In genomic region chr12:11171145-11171952, GRCh38 we compare ENCODE assay signal across 8 cellular contexts. TPM values are rescaled to one million over a fixed set of nuclear protein-coding genes. Genes with fewer than 3 reads are reported as not detected.
DNase-seq lines count a peak whose midpoint lies in the region; ATAC-seq and TF ChIP-seq lines count a peak whose summit lies in the region.

Gene SMIM10L1 (plus strand): TSS chr12:11171194. CDS start chr12:11171357, 163 bp downstream.

- BruUV-seq in PC-3 (replicated peaks; lab: Mats Ljungman, UMichigan): no TSS peak

- H4K20me1 ChIP-seq in PC-3 (ENCODE audit: low read length): peaks cover 9% of the 10 kb centered on the region; the same call in 1 of the 2 replicates

- ATAC-seq in GM21717 (IDR thresholded peaks at IDR 0.05; ENCODE audit: unreplicated experiment) (peak; percentile 97), PC-3 (peak; percentile 99), mucosa of descending colon (peak; percentile 100)

- H3K4me3 ChIP-seq in Jurkat, Clone E6-1 (ENCODE audit: low read length): peak within 1 kb of the TSS; percentile 68
- H3K4me3 ChIP-seq in PC-3 (ENCODE audit: low read length): peak within 1 kb of the TSS; percentile 76
- H3K4me3 ChIP-seq in epithelial cell of proximal tubule (ENCODE audit: low read depth, low read length): peak within 1 kb of the TSS; percentile 75
- H3K4me3 ChIP-seq in mucosa of descending colon: peak within 1 kb of the TSS; percentile 97

- no peak for TF ChIP-seq CTCF in PC-3 (conservative IDR thresholded peaks at IDR 0.05; ENCODE audit: low read depth, low read length)
- peak; percentile 21 for TF ChIP-seq CTCF in epithelial cell of proximal tubule (conservative IDR thresholded peaks at IDR 0.05; ENCODE audit: low read depth, low read length)
- TF ChIP-seq CTCF in mucosa of descending colon (IDR thresholded peaks at IDR 0.05): no peak

- DNase-seq in DMS53 (lab: John Stamatoyannopoulos, UW) (peak; percentile 100), PC-3 (peak; percentile 88), epithelial cell of proximal tubule (ENCODE audit: low read depth) (peak; percentile 51), mucosa of descending colon (peak; percentile 92 to 95 (median 94))
- peak; percentile 89 for DNase-seq in Jurkat, Clone E6-1 (ENCODE audit: low read depth, low spot score)
- DNase-seq in activated T-cell treated with anti-CD3 and anti-CD28 coated beads, Interleukin-2, amount 50 U/mL, for 1 hour: peak; percentile 86
- DNase-seq in stimulated activated CD8-positive, alpha-beta memory T cell treated with anti-CD3 and anti-CD28 coated beads, Interleukin-4, amount 100 ng/mL, for 1 hour (ENCODE audit: low read depth in 2 of 2, low spot score in 1 of 2): peak; percentile 62 to 71

- H2AFZ ChIP-seq in PC-3 (ENCODE audit: low read length): peak within 1 kb of the TSS; percentile 51

- no peaks in the 10 kb centered on the region for H3K27me3 ChIP-seq in PC-3 (ENCODE audit: low read length)

- H3F3A ChIP-seq in PC-3 (ENCODE audit: low read length, unreplicated experiment): no peaks in the 10 kb centered on the region

- CTCF ChIA-PET in PC-3 (lab: Charles Lee): interaction anchor here (0.6 to 0.7 kb wide), 2 partner anchors 28 to 312 kb away, joined by 3 to 6 read pairs; no protein-coding TSS in a partner anchor

- peaks cover 22% of the 10 kb centered on the region for H3K4me1 ChIP-seq in PC-3 (ENCODE audit: insufficient read depth, low read length)
- peaks cover 5% of the 10 kb centered on the region for H3K4me1 ChIP-seq in mucosa of descending colon (ENCODE audit: low read depth)

- peak within 1 kb of the TSS; percentile 82 for H3K27ac ChIP-seq in PC-3 (ENCODE audit: low read length)

- no peaks in the 10 kb centered on the region for H3K9me2 ChIP-seq in PC-3 (replicated peaks; ENCODE audit: low read length)

- POLR2A ChIA-PET in PC-3 (lab: Charles Lee; ENCODE audit: unreplicated experiment): interaction anchor here (0.8 to 1.0 kb wide), 2 partner anchors 12 to 322 kb away, joined by 3 to 7 read pairs; partner anchors contain the start of gene PRR4

- peaks cover 9% of the 10 kb centered on the region for H3K36me3 ChIP-seq in PC-3 (ENCODE audit: low read depth, low read length)
- no peaks in the 10 kb centered on the region for H3K36me3 ChIP-seq in mucosa of descending colon (ENCODE audit: low read depth)

- peak within 1 kb of the TSS; percentile 84 for H3K4me2 ChIP-seq in PC-3 (ENCODE audit: low read length)

- H3K79me2 ChIP-seq in PC-3 (ENCODE audit: low read length): peaks cover 83% of the 10 kb centered on the region

- H3K9me3 ChIP-seq in PC-3 (ENCODE audit: low read length) (no peaks in the 10 kb centered on the region), mucosa of descending colon (no peaks in the 10 kb centered on the region)

- intact Hi-C loops in PC-3 (cut with micrococcal nuclease): no loop called here
- intact Hi-C loops in mucosa of descending colon (cut with DNase I, micrococcal nuclease): no loop called here

- peak within 1 kb of the TSS; percentile 82 for H3K9ac ChIP-seq in PC-3 (ENCODE audit: low read length)

RNA-seq across cellular contexts. Expression of gene SMIM10L1, which starts in this region (rescaled TPM):
- 10.6 TPM for polyA plus RNA-seq in Jurkat, Clone E6-1 (2012; ENCODE audit: insufficient read depth, insufficient read length)
- total RNA-seq in PC-3 (2014; rRNA removed) (9.4 and 9.7 TPM in 2 replicates), epithelial cell of proximal tubule (7.8 and 9.3 TPM in 2 replicates), mucosa of descending colon (10 to 100 TPM in 1 of 3 donors, 1 to 10 TPM in 2; 7.9 to 12.5 (median 9.5) TPM)

Comparison
In these comparisons a context has a peak if more than half of its experiments do, and no peak if none do; other contexts are left out.
1. Peak in every context shown above with its lines: DNase-seq, ATAC-seq, H3K4me3 ChIP-seq and H3K27ac ChIP-seq.